Comparison of ENCODE assay signal across 23 cellular contexts in genomic region chr12:33593753-33594152, GRCh38.
"Had no signal": no experiment of that assay in that cellular context is flagged by ENCODE, and none has a peak within 500 bp of the region (broad histone marks: within the 10 kb centered on the region; RNA-seq: fewer than 3 reads in every experiment).

No MANE protein-coding gene starts in this region.

- H3K4me1 ChIP-seq: colonic mucosa, esophagus muscularis mucosa, foreskin keratinocyte, gastroesophageal sphincter, left lung had no signal

- H3K9me3 ChIP-seq: colonic mucosa, esophagus muscularis mucosa, gastroesophageal sphincter, heart left ventricle, left lung, lower lobe of right lung, mucosa of descending colon had no signal

- FAIRE-seq: endometrium, frontal cortex, islet of Langerhans, keratinocyte had no signal

- H3K27ac ChIP-seq: colonic mucosa, esophagus muscularis mucosa, foreskin keratinocyte, gastroesophageal sphincter, heart left ventricle, hepatocyte, left lung, lower lobe of right lung had no signal

- H3K4me3 ChIP-seq: colonic mucosa, esophagus muscularis mucosa, gastroesophageal sphincter, heart left ventricle, hepatocyte, left lung, lower lobe of right lung, mucosa of descending colon had no signal

- H3K27me3 ChIP-seq: colonic mucosa, foreskin keratinocyte, gastroesophageal sphincter, heart left ventricle, hepatocyte, left lung had no signal

- H3K4me2 ChIP-seq: hepatocyte had no signal

- H2AFZ ChIP-seq: hepatocyte had no signal

- H3K36me3 ChIP-seq: colonic mucosa, esophagus muscularis mucosa, gastroesophageal sphincter, heart left ventricle, left lung, lower lobe of right lung had no signal

- H3K79me2 ChIP-seq: hepatocyte had no signal

- DNase-seq: colonic mucosa; cortex of kidney; effector CD8-positive, alpha-beta T cell; effector memory CD8-positive, alpha-beta T cell; endodermal cell; foreskin keratinocyte; heart left ventricle; hypothalamus; left cardiac atrium; left lung; left ventricle myocardium superior; lower lobe of right lung; mesenchymal stem cell; mucosa of descending colon; naive B cell; naive thymus-derived CD8-positive, alpha-beta T cell had no signal
